ENCODE assay signal across 1 cellular context in the genomic region with DNA sequence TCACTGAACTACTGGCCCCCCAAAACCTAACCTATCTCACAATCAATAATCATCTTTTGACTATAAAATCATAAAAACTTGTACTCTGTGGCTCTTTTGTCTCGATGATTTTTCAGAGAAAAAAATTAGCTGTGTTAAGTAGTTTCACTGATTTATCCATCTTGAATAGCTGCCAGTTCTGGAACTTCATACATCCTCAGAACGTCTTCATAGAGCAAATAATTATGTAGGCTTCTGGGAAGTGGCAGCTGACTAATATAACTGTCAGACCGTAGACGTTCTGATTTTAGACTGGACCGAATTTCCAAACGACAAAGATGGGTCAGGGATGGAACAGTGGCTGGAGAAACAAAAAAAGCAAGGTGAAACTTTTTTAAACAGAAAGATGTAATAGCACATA.
TF ChIP-seq lines count a peak whose summit lies in the region.

No MANE protein-coding gene starts in this region.

TF ChIP-seq in IMR-90, 13 proteins besides CTCF, POLR2A, EP300 and RAD21 (continued from another document):
- TF ChIP-seq USF2 (IDR thresholded peaks at IDR 0.05; ENCODE audit: low read depth, low read length) = no peak
- no peak for TF ChIP-seq CHD1 (IDR thresholded peaks at IDR 0.05; ENCODE audit: low read depth, low read length)
- TF ChIP-seq CEBPB (IDR thresholded peaks at IDR 0.05; ENCODE audit: low read depth, low read length) = no peak
- TF ChIP-seq NFE2L2 (IDR thresholded peaks at IDR 0.05; ENCODE audit: low read depth, low read length) = no peak
TF ChIP-seq in IMR-90: peak in this region for 0.
